16 cellular contexts compared by ENCODE assay signal in the genomic region with DNA sequence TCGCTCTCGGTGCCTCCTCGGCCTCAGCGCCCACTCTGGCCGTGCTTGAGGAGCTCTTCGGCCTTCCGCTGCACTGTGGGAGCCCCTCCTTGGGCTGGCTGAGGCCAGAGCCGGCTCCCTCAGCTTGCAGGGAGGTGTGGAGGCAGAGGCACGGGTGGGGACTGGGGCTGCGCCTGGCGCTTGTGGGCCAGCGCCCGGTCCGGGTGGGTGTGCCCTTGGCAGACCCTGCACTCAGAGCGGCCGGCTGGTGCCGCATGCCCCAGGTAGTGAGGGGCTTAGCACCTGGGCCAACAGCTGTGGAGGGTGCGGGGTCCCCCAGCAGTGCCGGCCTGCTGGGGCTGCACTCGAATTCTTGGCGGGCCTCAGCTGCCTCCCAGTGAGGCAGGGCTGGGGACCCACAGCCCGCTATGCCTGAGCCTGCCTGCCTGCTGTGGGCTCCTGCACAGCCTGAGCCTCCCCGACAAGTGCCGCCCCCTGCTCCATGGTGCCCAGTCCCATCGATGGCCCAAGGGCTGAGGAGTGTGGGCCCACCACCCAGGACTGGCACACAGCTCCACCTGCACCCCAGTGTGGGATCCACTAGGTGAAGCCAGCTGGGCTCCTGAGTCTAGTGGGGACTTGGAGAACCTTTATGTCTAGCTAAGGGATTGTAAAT.
DNase-seq lines count a peak whose midpoint lies in the region; ATAC-seq and TF ChIP-seq lines count a peak whose summit lies in the region.
"Had no signal": no experiment of that assay in that cellular context is flagged by ENCODE, and none has a peak within 500 bp of the region (broad histone marks: within the 10 kb centered on the region; RNA-seq: fewer than 3 reads in every experiment).

No MANE protein-coding gene starts in this region.

- H4K20me1 ChIP-seq in Karpas-422 (ENCODE audit: insufficient read depth, low read depth, low read length), result no peaks in the 10 kb centered on the region

- H3K79me2 ChIP-seq in Karpas-422 (ENCODE audit: low read length), result no peaks in the 10 kb centered on the region

- intact Hi-C loops in mucosa of descending colon (cut with DNase I, micrococcal nuclease), result no loop called here

- H3K4me1 Mint-ChIP-seq in chondrocyte (ENCODE audit: low read depth), result no peaks in the 10 kb centered on the region
- no peaks in the 10 kb centered on the region for H3K4me1 Mint-ChIP-seq in stimulated activated effector memory CD8-positive, alpha-beta T cell treated with anti-CD3 and anti-CD28 coated beads, Interleukin-12 subunit alpha, Interleukin-12 subunit beta, amount 100 ng/mL, for 72 hours

- H3K9me2 ChIP-seq in Karpas-422 (replicated peaks; ENCODE audit: insufficient read depth, low read length), result no peaks in the 10 kb centered on the region

- H3K27ac Mint-ChIP-seq in chondrocyte (ENCODE audit: unreplicated experiment), result no peak overlapping the region
- H3K27ac Mint-ChIP-seq in stimulated activated effector memory CD8-positive, alpha-beta T cell treated with anti-CD3 and anti-CD28 coated beads, Interleukin-12 subunit alpha, Interleukin-12 subunit beta, amount 100 ng/mL, for 72 hours, result no peak overlapping the region
- H3K27ac Mint-ChIP-seq: CD4-positive, alpha-beta T cell; GM23338; HFFc6 had no signal

- H3K9ac ChIP-seq in Karpas-422 (ENCODE audit: low read length), result no peak overlapping the region

- H3K4me3 Mint-ChIP-seq in chondrocyte (ENCODE audit: unreplicated experiment), result no peak overlapping the region
- H3K4me3 Mint-ChIP-seq in stimulated activated effector memory CD8-positive, alpha-beta T cell treated with anti-CD3 and anti-CD28 coated beads, Interleukin-12 subunit alpha, Interleukin-12 subunit beta, amount 100 ng/mL, for 72 hours, result no peak overlapping the region
- H3K4me3 Mint-ChIP-seq: CD4-positive, alpha-beta T cell; GM23338; HFFc6 had no signal

- H2AFZ ChIP-seq in Karpas-422 (ENCODE audit: low read length), result no peak overlapping the region

- H3K27me3 Mint-ChIP-seq in chondrocyte (ENCODE audit: low read depth), result no peaks in the 10 kb centered on the region
- H3K27me3 Mint-ChIP-seq: CD4-positive, alpha-beta T cell had no signal

- H3K4me3 ChIP-seq in mucosa of descending colon (no peak overlapping the region), Karpas-422 (ENCODE audit: low read length) (no peak overlapping the region)
- H3K4me3 ChIP-seq: GM23338 had no signal

- no peak overlapping the region for H3K4me2 ChIP-seq in Karpas-422 (ENCODE audit: low read depth, low read length, poor library complexity, severe bottlenecking)
- H3K4me2 ChIP-seq: GM23338 had no signal

- H3K27me3 ChIP-seq in Karpas-422 (ENCODE audit: low read length), result no peaks in the 10 kb centered on the region
- H3K27me3 ChIP-seq: BE2C had no signal

- no peak for TF ChIP-seq CTCF in chondrocyte (IDR thresholded peaks at IDR 0.05)
- TF ChIP-seq CTCF in mucosa of descending colon (IDR thresholded peaks at IDR 0.05), result no peak

- H3K27ac ChIP-seq in Karpas-422 (ENCODE audit: low read length), result no peak overlapping the region
- H3K27ac ChIP-seq: C4-2B, HL-60 had no signal

- no peaks in the 10 kb centered on the region for H3K9me3 Mint-ChIP-seq in chondrocyte (ENCODE audit: low read depth)
- peaks cover 5% of the 10 kb centered on the region for H3K9me3 Mint-ChIP-seq in stimulated activated effector memory CD8-positive, alpha-beta T cell treated with anti-CD3 and anti-CD28 coated beads, Interleukin-12 subunit alpha, Interleukin-12 subunit beta, amount 100 ng/mL, for 72 hours

- H3K4me1 ChIP-seq in mucosa of descending colon (ENCODE audit: low read depth) (no peaks in the 10 kb centered on the region), Karpas-422 (ENCODE audit: low read length) (no peaks in the 10 kb centered on the region)
- H3K4me1 ChIP-seq: BE2C had no signal

- H3K9me3 ChIP-seq in mucosa of descending colon (no peaks in the 10 kb centered on the region), Karpas-422 (ENCODE audit: low read length) (peaks cover 4% of the 10 kb centered on the region)
- H3K9me3 ChIP-seq: BE2C, Caco-2 had no signal

- DNase-seq in chondrocyte (ENCODE audit: low spot score) (peak; percentile 84), mucosa of descending colon (peak in 2 of 3 donors; percentile 13 to 40), NCI-H187 treated with DMSO at 0.1 percent for 48 hours (lab: John Stamatoyannopoulos, UW) (no peak), NCI-H510A treated with DMSO at 0.1 percent for 48 hours (lab: John Stamatoyannopoulos, UW) (no peak), Karpas-422 (no peak), GF-D8 (lab: John Stamatoyannopoulos, UW) (no peak)
- DNase-seq in stimulated activated effector memory CD8-positive, alpha-beta T cell treated with anti-CD3 and anti-CD28 coated beads, Interleukin-12 subunit alpha, Interleukin-12 subunit beta, amount 100 ng/mL, for 72 hours (ENCODE audit: low spot score in 2 of 2), result no peak
- DNase-seq: ACHN; BE2C; Caco-2; CD4-positive, alpha-beta T cell; HFFc6 had no signal

- H3K36me3 ChIP-seq in mucosa of descending colon (ENCODE audit: low read depth) (no peaks in the 10 kb centered on the region), Karpas-422 (ENCODE audit: insufficient read depth, low read length) (no peaks in the 10 kb centered on the region)
- H3K36me3 ChIP-seq: BE2C had no signal

- ATAC-seq in mucosa of descending colon, result no peak
- peak; percentile 32 for ATAC-seq in stimulated activated effector memory CD8-positive, alpha-beta T cell treated with anti-CD3 and anti-CD28 coated beads, Interleukin-12 subunit alpha, Interleukin-12 subunit beta, amount 100 ng/mL, for 72 hours
- ATAC-seq: GM23338, HCT116 had no signal

- no peaks in the 10 kb centered on the region for H3K36me3 Mint-ChIP-seq in chondrocyte (ENCODE audit: low read depth)
- no peaks in the 10 kb centered on the region for H3K36me3 Mint-ChIP-seq in stimulated activated effector memory CD8-positive, alpha-beta T cell treated with anti-CD3 and anti-CD28 coated beads, Interleukin-12 subunit alpha, Interleukin-12 subunit beta, amount 100 ng/mL, for 72 hours

Comparison
In these comparisons a context has a peak if more than half of its experiments do, and no peak if none do; other contexts are left out.
1. DNase-seq: peak in chondrocyte (single experiment) and mucosa of descending colon (2 of 3); none in stimulated activated effector memory CD8-positive, alpha-beta T cell treated with anti-CD3 and anti-CD28 coated beads, Interleukin-12 subunit alpha, Interleukin-12 subunit beta, amount 100 ng/mL, for 72 hours (0 of 2), NCI-H187 treated with DMSO at 0.1 percent for 48 hours (single experiment), NCI-H510A treated with DMSO at 0.1 percent for 48 hours (single experiment), Karpas-422 (single experiment) and GF-D8 (single experiment).